ENCODE assay signal across 8 cellular contexts in genomic region chr15:83559310-83559966, GRCh38.
DNase-seq lines count a peak whose midpoint lies in the region; ATAC-seq and TF ChIP-seq lines count a peak whose summit lies in the region.

No MANE protein-coding gene starts in this region.

- H3K4me1 ChIP-seq in GM23248 (ENCODE audit: insufficient read depth) (no peaks in the 10 kb centered on the region), right lobe of liver (no peaks in the 10 kb centered on the region)

- H3F3A ChIP-seq in GM23248 (ENCODE audit: insufficient read depth): no peaks in the 10 kb centered on the region

- no peak for TF ChIP-seq POLR2A in right lobe of liver (IDR thresholded peaks at IDR 0.05)

- H3K27ac ChIP-seq in GM23248 (no peak overlapping the region), right lobe of liver (no peak overlapping the region)

- no peaks in the 10 kb centered on the region for H3K9me3 ChIP-seq in GM23248 (ENCODE audit: low read depth)
- H3K9me3 ChIP-seq in right lobe of liver: no peaks in the 10 kb centered on the region

- no peak overlapping the region for H2AFZ ChIP-seq in GM23248

- H3K9ac ChIP-seq in GM23248: no peak overlapping the region

- peak; percentile 76 to 81 (median 79) for TF ChIP-seq CTCF in right lobe of liver (IDR thresholded peaks at IDR 0.05)

- H3K36me3 ChIP-seq in GM23248 (ENCODE audit: low read depth) (no peaks in the 10 kb centered on the region), right lobe of liver (no peaks in the 10 kb centered on the region)

- H4K20me1 ChIP-seq in GM23248 (ENCODE audit: insufficient read depth): no peaks in the 10 kb centered on the region

- in situ Hi-C loops in GM23248 (cut with MboI): loop anchor here (10.0 kb wide), 1 partner anchor 125 kb away; no protein-coding TSS in a partner anchor

- no peaks in the 10 kb centered on the region for H3K79me2 ChIP-seq in GM23248 (ENCODE audit: insufficient read depth)

- no peak overlapping the region for H3K4me2 ChIP-seq in GM23248 (ENCODE audit: unreplicated experiment)

- H3K27me3 ChIP-seq in GM23248 (replicated peaks; ENCODE audit: insufficient read depth) (no peaks in the 10 kb centered on the region), right lobe of liver (no peaks in the 10 kb centered on the region)

- peak; percentile 93 to 98 (median 94) for ATAC-seq in right lobe of liver
- ATAC-seq in HG03039 (IDR thresholded peaks at IDR 0.05; ENCODE audit: unreplicated experiment): no peak

- 1 to 3% methylated on average over 7 of the region's 7 CpGs for WGBS in GM23248 (ENCODE audit: low coverage in 1 of 2, low lambda C conversion rate in 2 of 2, missing lambda C conversion rate in 2 of 2), 2 experiments
- 0% methylated on average over 7 of the region's 7 CpGs for WGBS in right lobe of liver (ENCODE audit: insufficient coverage, low coverage, low lambda C conversion rate, missing lambda C conversion rate)

- H3K4me3 ChIP-seq in GM23248 (no peak overlapping the region), right lobe of liver (no peak overlapping the region)

- peak; percentile 56 for DNase-seq in EL
- DNase-seq in GM23248: peak; percentile 81
- DNase-seq in NCI-H1092 (lab: John Stamatoyannopoulos, UW): peak; percentile 10
- DNase-seq in UCSD-AML1 (lab: John Stamatoyannopoulos, UW; ENCODE audit: unreplicated experiment): peak; percentile 49
- DNase-seq in dermis microvascular lymphatic vessel endothelial cell (ENCODE audit: low read depth in 2 of 2): peak; percentile 43 to 62
- peak in 1 of 3 donors; percentile 58 for DNase-seq in right lobe of liver
- DNase-seq in stimulated activated CD8-positive, alpha-beta memory T cell treated with anti-CD3 and anti-CD28 coated beads, Interleukin-2, amount 100 ng/mL, for 48 hours (ENCODE audit: low read depth in 2 of 2): peak; percentile 13 to 23

- no peaks in the 10 kb centered on the region for H3K9me2 ChIP-seq in GM23248 (ENCODE audit: insufficient read depth)

- intact Hi-C loops in right lobe of liver (cut with DNase I): loop anchor here in 1 of 2 donors (10.0 kb wide), 1 partner anchor 125 kb away; no protein-coding TSS in a partner anchor
